ENCODE assay signal across 27 cellular contexts in genomic region chr13:65028101-65028500, GRCh38.
"Had no signal": no experiment of that assay in that cellular context is flagged by ENCODE, and none has a peak within 500 bp of the region (broad histone marks: within the 10 kb centered on the region; RNA-seq: fewer than 3 reads in every experiment).

No MANE protein-coding gene starts in this region.

- H3K4me2 ChIP-seq: hepatocyte had no signal

- H2AFZ ChIP-seq: hepatocyte had no signal

- H3K36me3 ChIP-seq: colonic mucosa, esophagus muscularis mucosa, esophagus squamous epithelium, gastrocnemius medialis, gastroesophageal sphincter, heart left ventricle, heart right ventricle had no signal

- H3K79me2 ChIP-seq: hepatocyte had no signal

- H3K4me1 Mint-ChIP-seq: endodermal cell had no signal

- ATAC-seq: effector memory CD8-positive, alpha-beta T cell; esophagus mucosa; foreskin keratinocyte; gastrocnemius medialis; gastroesophageal sphincter; heart left ventricle; heart right ventricle had no signal

- H3K9me3 ChIP-seq: colonic mucosa, esophagus squamous epithelium, gastrocnemius medialis, gastroesophageal sphincter had no signal

- H3K27ac Mint-ChIP-seq: dendritic cell treated with granulocyte-macrophage colony-stimulating factor and Interleukin-4, amounts not matched to agents 40 ng/mL and 50 ng/mL, for 4 days; effector memory CD8-positive, alpha-beta T cell; endodermal cell had no signal

- H3K27me3 Mint-ChIP-seq: dendritic cell treated with granulocyte-macrophage colony-stimulating factor and Interleukin-4, amounts not matched to agents 40 ng/mL and 50 ng/mL, for 4 days; effector memory CD8-positive, alpha-beta T cell had no signal

- FAIRE-seq: endothelial cell of umbilical vein had no signal

- DNase-seq: colonic mucosa; cortex of kidney; dermis blood vessel endothelial cell; dorsolateral prefrontal cortex; effector CD4-positive, alpha-beta T cell; effector CD8-positive, alpha-beta T cell; effector memory CD4-positive, alpha-beta T cell; effector memory CD8-positive, alpha-beta T cell; endodermal cell; erythroblast; esophagus squamous epithelium; foreskin fibroblast; foreskin keratinocyte; foreskin melanocyte; gastrocnemius medialis; glutamatergic neuron; head of caudate nucleus; heart left ventricle; heart right ventricle had no signal

- H3K9me3 Mint-ChIP-seq: endodermal cell had no signal

- H3K27me3 ChIP-seq: colonic mucosa, dorsolateral prefrontal cortex, esophagus muscularis mucosa, esophagus squamous epithelium, foreskin keratinocyte, gastrocnemius medialis, gastroesophageal sphincter, heart left ventricle, heart right ventricle, hepatocyte had no signal

- H3K4me3 ChIP-seq: colonic mucosa, coronary artery, dorsolateral prefrontal cortex, esophagus muscularis mucosa, esophagus squamous epithelium, gastrocnemius medialis, gastroesophageal sphincter, heart left ventricle, heart right ventricle, hepatocyte had no signal

- H3K4me1 ChIP-seq: colonic mucosa, esophagus muscularis mucosa, esophagus squamous epithelium, foreskin keratinocyte, gastrocnemius medialis, gastroesophageal sphincter, heart left ventricle, heart right ventricle had no signal

- H3K4me3 Mint-ChIP-seq: dendritic cell treated with granulocyte-macrophage colony-stimulating factor and Interleukin-4, amounts not matched to agents 40 ng/mL and 50 ng/mL, for 4 days; effector memory CD8-positive, alpha-beta T cell; endodermal cell had no signal

- H3K27ac ChIP-seq: colonic mucosa, coronary artery, dorsolateral prefrontal cortex, epithelial cell of prostate, esophagus muscularis mucosa, esophagus squamous epithelium, foreskin keratinocyte, gastrocnemius medialis, gastroesophageal sphincter, heart left ventricle, heart right ventricle, hepatocyte had no signal
